Comparison of ENCODE assay signal across 1 cellular context in genomic region chr3:72319202-72320095, GRCh38.
TF ChIP-seq lines count a peak whose summit lies in the region.

No MANE protein-coding gene starts in this region.

TF ChIP-seq in K562, 482 proteins besides CTCF, POLR2A, EP300 and RAD21 (continued from another document):
- TF ChIP-seq AFF1 (IDR thresholded peaks at IDR 0.05; ENCODE audit: low read depth in 1 of 2, partially characterized antibody in 2 of 2) (peak in 1 of 2 experiments; percentile 51), GABPB1 (CRISPR knock-in tag; IDR thresholded peaks at IDR 0.05) (0 out of 2 replicates have a peak, but pooled peaks have one; percentile 29), MAFF (IDR thresholded peaks at IDR 0.05; ENCODE audit: low read length) (peak; percentile 80), KLF13 (tag; IDR thresholded peaks at IDR 0.05; ENCODE audit: borderline replicate concordance, low read depth) (0 out of 2 replicates have a peak, but pooled peaks have one; percentile 12), ZBTB12 (CRISPR knock-in tag; IDR thresholded peaks at IDR 0.05) (0 out of 2 replicates have a peak, but pooled peaks have one; percentile 3), ZBTB8A (IDR thresholded peaks at IDR 0.05; ENCODE audit: partially characterized antibody) (no peak), FOXK1 (CRISPR knock-in tag; IDR thresholded peaks at IDR 0.05; ENCODE audit: borderline replicate concordance) (0 out of 2 replicates have a peak, but pooled peaks have one; percentile 45), CREB3L1 (IDR thresholded peaks at IDR 0.05; ENCODE audit: borderline replicate concordance, low read depth) (0 out of 2 replicates have a peak, but pooled peaks have one; percentile 30), ZNF24 (IDR thresholded peaks at IDR 0.05) (0 out of 2 replicates have a peak, but pooled peaks have one; percentile 45), SMARCA4 (IDR thresholded peaks at IDR 0.05) (peak; percentile 83), MCM2 (IDR thresholded peaks at IDR 0.05; ENCODE audit: low read depth) (no peak), SNAPC5 (CRISPR knock-in tag; IDR thresholded peaks at IDR 0.05) (no peak), ATF1 (CRISPR knock-in tag; IDR thresholded peaks at IDR 0.05) (no peak), ATF1 (tag; IDR thresholded peaks at IDR 0.05) (no peak), VEZF1 (CRISPR knock-in tag; IDR thresholded peaks at IDR 0.05) (peak; percentile 31; the same call in 1 of the 2 replicates), POLR2B (IDR thresholded peaks at IDR 0.05; ENCODE audit: low read depth, partially characterized antibody) (peak; percentile 16), DDX20 (tag; IDR thresholded peaks at IDR 0.05; ENCODE audit: low read depth) (0 out of 2 replicates have a peak, but pooled peaks have one; percentile 16), RBM25 (IDR thresholded peaks at IDR 0.05; ENCODE audit: low read depth, low read length, severe bottlenecking) (peak; percentile 89), ATF7 (IDR thresholded peaks at IDR 0.05) (peak; percentile 30; the same call in 1 of the 2 replicates), PTTG1 (tag; IDR thresholded peaks at IDR 0.05; ENCODE audit: low read depth) (no peak), KDM5B (IDR thresholded peaks at IDR 0.05; ENCODE audit: insufficient replicate concordance, low read depth, low read length) (peak; percentile 33), NCOR1 (IDR thresholded peaks at IDR 0.05) (peak; percentile 43; the same call in 1 of the 2 replicates), SMAD4 (CRISPR knock-in tag; conservative IDR thresholded peaks at IDR 0.05) (peak; percentile 74; the same call in 1 of the 2 replicates), MAFK (IDR thresholded peaks at IDR 0.05; ENCODE audit: low read length) (peak; percentile 62), GATAD2B (IDR thresholded peaks at IDR 0.05; ENCODE audit: borderline replicate concordance) (peak; percentile 61; the same call in 1 of the 2 replicates), HDAC2 (IDR thresholded peaks at IDR 0.05) (peak; percentile 91; the same call in 1 of the 2 replicates), JUND (IDR thresholded peaks at IDR 0.05; ENCODE audit: borderline replicate concordance, low read depth, low read length) (peak; percentile 88), JUND (tag; IDR thresholded peaks at IDR 0.05; ENCODE audit: borderline replicate concordance, low read depth, low read length) (peak; percentile 89; the same call in 2 of the 3 replicates), MYNN (IDR thresholded peaks at IDR 0.05) (0 out of 2 replicates have a peak, but pooled peaks have one; percentile 18), MYNN (CRISPR knock-in tag; IDR thresholded peaks at IDR 0.05) (no peak)
